11 cellular contexts compared by ENCODE assay signal in the genomic region with DNA sequence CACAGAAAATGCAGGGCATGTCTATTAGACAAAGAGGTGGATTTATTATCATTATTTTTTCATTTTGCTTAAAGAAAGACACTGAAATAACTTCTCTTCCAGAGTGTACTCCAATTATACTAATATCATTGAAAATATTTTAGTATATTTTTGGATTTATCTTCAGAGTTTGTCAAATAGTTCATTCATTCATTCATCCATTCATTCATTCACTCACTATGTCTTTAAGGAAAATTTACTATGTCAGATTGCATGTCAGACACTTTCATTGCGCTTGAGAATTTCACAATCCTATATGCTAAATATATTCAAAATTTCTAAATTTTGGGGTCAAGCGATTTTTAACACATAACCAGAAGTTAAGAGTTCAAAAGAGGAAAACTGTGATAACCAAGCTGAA.
"Had no signal": no experiment of that assay in that cellular context is flagged by ENCODE, and none has a peak within 500 bp of the region (broad histone marks: within the 10 kb centered on the region; RNA-seq: fewer than 3 reads in every experiment).

No MANE protein-coding gene starts in this region.

- H3K4me1 ChIP-seq: HAP-1 had no signal

- H3K4me3 ChIP-seq: GM23248, GM23338, HAP-1 had no signal

- ATAC-seq: HCT116 had no signal

- DNase-seq: GM23248, GOT3, H7, H9, HCEC 1CT, HFFc6 had no signal

- H3K9me3 ChIP-seq: HAP-1 had no signal

- H3K4me2 ChIP-seq: GM23338 had no signal

- FAIRE-seq: H1, H54 had no signal

- H2AFZ ChIP-seq: GM23248, GM23338 had no signal

- H3K36me3 ChIP-seq: HAP-1 had no signal

- H3K27ac ChIP-seq: GM23248 had no signal

- H3K9ac ChIP-seq: GM23248 had no signal
